In the genomic region with DNA sequence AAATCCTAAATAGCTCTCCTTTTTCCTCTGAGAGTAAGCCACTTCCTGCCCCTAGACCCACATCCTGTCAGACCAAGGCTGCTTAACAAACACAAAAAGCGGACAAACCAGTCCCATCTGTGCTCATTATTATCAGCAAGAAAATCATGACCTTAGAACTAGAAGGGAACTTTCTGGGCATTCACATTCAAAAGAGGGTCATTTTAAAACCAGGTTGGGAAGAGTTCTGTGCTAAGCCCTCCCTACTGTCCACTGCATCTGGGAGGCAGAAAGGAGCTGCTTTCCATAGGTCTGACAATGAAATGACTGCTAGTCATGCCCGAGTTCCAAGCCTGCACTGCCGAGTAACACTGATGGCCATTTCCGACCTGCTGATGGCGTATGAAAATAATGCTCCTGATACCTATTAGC, we compare ENCODE assay signal across 9 cellular contexts. TPM values are rescaled to one million over a fixed set of nuclear protein-coding genes. Genes with fewer than 3 reads are reported as not detected.
DNase-seq lines count a peak whose midpoint lies in the region; ATAC-seq and TF ChIP-seq lines count a peak whose summit lies in the region.
"Had no signal": no experiment of that assay in that cellular context is flagged by ENCODE, and none has a peak within 500 bp of the region (broad histone marks: within the 10 kb centered on the region; RNA-seq: fewer than 3 reads in every experiment).

No MANE protein-coding gene starts in this region.

- peak; percentile 55 for ATAC-seq in naive thymus-derived CD4-positive, alpha-beta T cell
- no peak for ATAC-seq in left colon

- H3K4me1 ChIP-seq in naive thymus-derived CD4-positive, alpha-beta T cell (ENCODE audit: control insufficient read depth in 2 of 2, insufficient read depth in 2 of 2, low read length in 2 of 2): peaks cover 76 to 92% of the 10 kb centered on the region in 2 donors

- peak overlapping the region; percentile 74 for H3K27ac Mint-ChIP-seq in HFFc6
- peak overlapping the region; percentile 72 to 94 (median 82) for H3K27ac Mint-ChIP-seq in naive thymus-derived CD4-positive, alpha-beta T cell
- H3K27ac Mint-ChIP-seq: dendritic cell treated with granulocyte-macrophage colony-stimulating factor and Interleukin-4, amounts not matched to agents 40 ng/mL and 50 ng/mL, for 4 days had no signal

- CTCF ChIA-PET in naive thymus-derived CD4-positive, alpha-beta T cell (lab: Charles Lee): interaction anchor here (1.0 to 1.6 kb wide), 3 partner anchors 10 to 168 kb away, joined by 5 to 10 read pairs (median 5); no protein-coding TSS in a partner anchor

- DNase-seq in activated naive CD4-positive, alpha-beta T cell treated with Interleukin-2 at 50 U/mL for 16 hours: peak; percentile 27
- DNase-seq in activated naive CD4-positive, alpha-beta T cell (lab: John Stamatoyannopoulos, UW): no peak
- DNase-seq in HFFc6: no peak
- peak; percentile 42 for DNase-seq in NCI-H526 treated with DMSO at 0.1 percent for 48 hours (lab: John Stamatoyannopoulos, UW)
- peak; percentile 43 to 60 for DNase-seq in cardiac fibroblast (ENCODE audit: low read depth in 2 of 2)
- peak in 7 of 9 donors; percentile 40 to 67 (median 60) for DNase-seq in naive thymus-derived CD4-positive, alpha-beta T cell
- no peak for DNase-seq in NCI-H2107 treated with DMSO at 0.1 percent for 48 hours (lab: John Stamatoyannopoulos, UW; ENCODE audit: unreplicated experiment)
- no peak for DNase-seq in left colon

- peaks cover 0 to 9% (median 7%) of the 10 kb centered on the region in 3 experiments for H3K36me3 ChIP-seq in naive thymus-derived CD4-positive, alpha-beta T cell (ENCODE audit: control insufficient read depth in 2 of 3, insufficient read depth in 3 of 3, low read length in 3 of 3)

- intact Hi-C loops in naive thymus-derived CD4-positive, alpha-beta T cell (cut with micrococcal nuclease): loop anchor here (1.0 to 2.0 kb wide), 3 partner anchors 13 to 15 kb away; partner anchors contain the start of gene EZR (in 1 of the 2)
- intact Hi-C loops in left colon (cut with DNase I, micrococcal nuclease): no loop called here

- H3K27me3 Mint-ChIP-seq in HFFc6 (ENCODE audit: insufficient read depth): peaks cover 5% of the 10 kb centered on the region
- H3K27me3 Mint-ChIP-seq in naive thymus-derived CD4-positive, alpha-beta T cell: no peaks in the 10 kb centered on the region
- H3K27me3 Mint-ChIP-seq: dendritic cell treated with granulocyte-macrophage colony-stimulating factor and Interleukin-4, amounts not matched to agents 40 ng/mL and 50 ng/mL, for 4 days had no signal

- peak overlapping the region; percentile 77 for H3K27ac ChIP-seq in naive thymus-derived CD4-positive, alpha-beta T cell (ENCODE audit: low read depth, low read length)

- H3K36me3 Mint-ChIP-seq in HFFc6 (ENCODE audit: low read depth): peaks cover 24% of the 10 kb centered on the region
- H3K36me3 Mint-ChIP-seq in naive thymus-derived CD4-positive, alpha-beta T cell: peaks cover 7 to 32% (median 19%) of the 10 kb centered on the region in 5 donors

- peak overlapping the region in 1 of 2 donors; percentile 5 for H3K4me3 ChIP-seq in cardiac fibroblast (replicated peaks in 1 of 2; ENCODE audit: low read depth in 2 of 2, low read length in 2 of 2)
- peak overlapping the region; percentile 37 for H3K4me3 ChIP-seq in naive thymus-derived CD4-positive, alpha-beta T cell (ENCODE audit: low read length)

- POLR2A ChIA-PET in naive thymus-derived CD4-positive, alpha-beta T cell (lab: Charles Lee): interaction anchor here (0.8 to 1.7 kb wide), 9 partner anchors 8 to 196 kb away, joined by 3 to 15 read pairs (median 4); partner anchors contain the start of gene RSPH3

- TF ChIP-seq CTCF in HFFc6 (IDR thresholded peaks at IDR 0.05) (no peak), cardiac fibroblast (IDR thresholded peaks at IDR 0.05; ENCODE audit: low read depth, low read length) (no peak)

- H3K4me1 Mint-ChIP-seq in HFFc6 (ENCODE audit: low read depth): peaks cover 60% of the 10 kb centered on the region
- H3K4me1 Mint-ChIP-seq in naive thymus-derived CD4-positive, alpha-beta T cell: peaks cover 57 to 98% (median 92%) of the 10 kb centered on the region in 7 donors

- no peaks in the 10 kb centered on the region for H3K9me3 ChIP-seq in naive thymus-derived CD4-positive, alpha-beta T cell (ENCODE audit: control insufficient read depth in 2 of 3, low read length in 3 of 3)

- peak overlapping the region; percentile 44 for H3K4me3 Mint-ChIP-seq in HFFc6
- H3K4me3 Mint-ChIP-seq in naive thymus-derived CD4-positive, alpha-beta T cell: peak overlapping the region; percentile 72 to 94 (median 81)
- H3K4me3 Mint-ChIP-seq: dendritic cell treated with granulocyte-macrophage colony-stimulating factor and Interleukin-4, amounts not matched to agents 40 ng/mL and 50 ng/mL, for 4 days had no signal

- no peaks in the 10 kb centered on the region for H3K9me3 Mint-ChIP-seq in HFFc6
- peaks cover 0 to 5% (median 0%) of the 10 kb centered on the region in 11 donors for H3K9me3 Mint-ChIP-seq in naive thymus-derived CD4-positive, alpha-beta T cell
- H3K9me3 Mint-ChIP-seq: dendritic cell treated with granulocyte-macrophage colony-stimulating factor and Interleukin-4, amounts not matched to agents 40 ng/mL and 50 ng/mL, for 4 days had no signal

- no peaks in the 10 kb centered on the region for H3K27me3 ChIP-seq in naive thymus-derived CD4-positive, alpha-beta T cell (ENCODE audit: control insufficient read depth in 2 of 2, insufficient read depth in 2 of 2, low read length in 2 of 2)

RNA-seq across cellular contexts. Expression of gene EZR, which starts 15.4 kb away (rescaled TPM):
- 100 to 1,000 TPM; 118 to 183 (median 178) TPM for total RNA-seq in HFFc6 (2021; fragmentation: NEBNext Ultra II Directional; extraction: Animal tissue kit (Norgen Biotek cat#: 25700))
- 100 to 1,000 TPM; 132 to 201 (median 163) TPM for total RNA-seq in naive thymus-derived CD4-positive, alpha-beta T cell
- 100 to 1,000 TPM; 115 to 140 TPM for polyA plus RNA-seq in naive thymus-derived CD4-positive, alpha-beta T cell
- total RNA-seq in left colon: 100 to 1,000 TPM; 368 to 492 TPM

Comparison
In these comparisons a context has a peak if more than half of its experiments do, and no peak if none do; other contexts are left out.
1. DNase-seq: peak in activated naive CD4-positive, alpha-beta T cell treated with Interleukin-2 at 50 U/mL for 16 hours (single experiment), NCI-H526 treated with DMSO at 0.1 percent for 48 hours (single experiment), cardiac fibroblast (2 of 2) and naive thymus-derived CD4-positive, alpha-beta T cell (7 of 9); none in activated naive CD4-positive, alpha-beta T cell (0 of 4), HFFc6 (single experiment), NCI-H2107 treated with DMSO at 0.1 percent for 48 hours (single experiment) and left colon (0 of 2).
2. intact Hi-C loops: an anchor here in naive thymus-derived CD4-positive, alpha-beta T cell (1.0 to 2.0 kb wide); none called in left colon.